ENCODE assay signal across 8 cellular contexts in genomic region chr5:177671755-177672690, GRCh38.
A peak's percentile ranks its signal among the peaks of the same experiment; 100 is the strongest.
DNase-seq lines count a peak whose midpoint lies in the region; ATAC-seq and TF ChIP-seq lines count a peak whose summit lies in the region.
"Not testable (repeated sequence)": the region's sequence is repeated elsewhere in the genome, so short reads cannot be mapped to it uniquely, and the experiment has no call there.

No MANE protein-coding gene starts in this region.

- peak; percentile 27 for TF ChIP-seq POLR2A in prostate gland (IDR thresholded peaks at IDR 0.05)

- TF ChIP-seq CTCF in astrocyte of the spinal cord (IDR thresholded peaks at IDR 0.05; ENCODE audit: low read depth, low read length); prostate gland (IDR thresholded peaks at IDR 0.05): not testable (repeated sequence)

- not testable (repeated sequence) for H3K36me3 ChIP-seq in prostate gland

- intact Hi-C loops in right cardiac atrium (cut with DNase I); prostate gland (cut with DNase I): not testable (repeated sequence)

- peak overlapping the region; percentile 39 for H3K4me3 Mint-ChIP-seq in stimulated activated naive CD8-positive, alpha-beta T cell treated with anti-CD3 and anti-CD28 coated beads, Interleukin-15, Interleukin-2, amounts not matched to agents 100 ng/mL and 50 ng/mL, for 24 hours

- H3K36me3 Mint-ChIP-seq in stimulated activated naive CD8-positive, alpha-beta T cell treated with anti-CD3 and anti-CD28 coated beads, Interleukin-15, Interleukin-2, amounts not matched to agents 100 ng/mL and 50 ng/mL, for 24 hours (ENCODE audit: low read depth) = not testable (repeated sequence)

- peak; percentile 74 for ATAC-seq in GM21723 (IDR thresholded peaks at IDR 0.05; ENCODE audit: unreplicated experiment)
- ATAC-seq in HG03571 (IDR thresholded peaks at IDR 0.05; ENCODE audit: unreplicated experiment) = peak; percentile 82
- peak; percentile 85 to 93 for ATAC-seq in right cardiac atrium

- H3K9me3 ChIP-seq in right cardiac atrium (ENCODE audit: control insufficient read depth, low read length); prostate gland: not testable (repeated sequence)

- not testable (repeated sequence) for H3K4me1 ChIP-seq in right cardiac atrium (ENCODE audit: control insufficient read depth, insufficient read depth, low read length); prostate gland (replicated peaks)

- H3K27ac Mint-ChIP-seq in stimulated activated naive CD8-positive, alpha-beta T cell treated with anti-CD3 and anti-CD28 coated beads, Interleukin-15, Interleukin-2, amounts not matched to agents 100 ng/mL and 50 ng/mL, for 24 hours = not testable (repeated sequence)

- H3K27me3 ChIP-seq in right cardiac atrium (ENCODE audit: control insufficient read depth, insufficient read depth); prostate gland (replicated peaks; ENCODE audit: insufficient read depth): not testable (repeated sequence)

- peak; percentile 73 for DNase-seq in Daoy (ENCODE audit: low read depth)
- peak; percentile 66 for DNase-seq in activated CD4-positive, alpha-beta T cell treated with anti-CD3 and anti-CD28 coated beads for 1 hour
- DNase-seq in astrocyte of the spinal cord (ENCODE audit: low read depth, low spot score) = peak; percentile 0
- DNase-seq in right cardiac atrium = peak; percentile 69 to 92 (median 88)
- DNase-seq in prostate gland (ENCODE audit: low spot score) = peak; percentile 59

- not testable (repeated sequence) for H3K27me3 Mint-ChIP-seq in stimulated activated naive CD8-positive, alpha-beta T cell treated with anti-CD3 and anti-CD28 coated beads, Interleukin-15, Interleukin-2, amounts not matched to agents 100 ng/mL and 50 ng/mL, for 24 hours

- H3K4me3 ChIP-seq in astrocyte of the spinal cord (ENCODE audit: low read depth, low read length) (peak overlapping the region; percentile 35), right cardiac atrium (ENCODE audit: low read length) (peak overlapping the region; percentile 73), prostate gland (peak overlapping the region; percentile 48)

- not testable (repeated sequence) for H3K9me3 Mint-ChIP-seq in stimulated activated naive CD8-positive, alpha-beta T cell treated with anti-CD3 and anti-CD28 coated beads, Interleukin-15, Interleukin-2, amounts not matched to agents 100 ng/mL and 50 ng/mL, for 24 hours

- H3K27ac ChIP-seq in right cardiac atrium (ENCODE audit: low read length); prostate gland: not testable (repeated sequence)

- H3K4me1 Mint-ChIP-seq in stimulated activated naive CD8-positive, alpha-beta T cell treated with anti-CD3 and anti-CD28 coated beads, Interleukin-15, Interleukin-2, amounts not matched to agents 100 ng/mL and 50 ng/mL, for 24 hours (ENCODE audit: low read depth) = peaks cover 15% of the 10 kb centered on the region

- in situ Hi-C loops in astrocyte of the spinal cord (cut with HindIII; ENCODE audit: low sequenced_read_pairs) = not testable (repeated sequence)

- WGBS in right cardiac atrium = under 1% methylated on average over 33 of the region's 110 CpGs
- 1% methylated on average over 14 of the region's 110 CpGs for WGBS in prostate gland

Comparison
In these comparisons a context has a peak if more than half of its experiments do, and no peak if none do; other contexts are left out.
1. DNase-seq: peak in every context shown above with its lines; median percentile 88 in right cardiac atrium; 73 in Daoy; 66 in activated CD4-positive, alpha-beta T cell treated with anti-CD3 and anti-CD28 coated beads for 1 hour; 59 in prostate gland; 0 in astrocyte of the spinal cord.